Comparison of ENCODE assay signal across 13 cellular contexts in genomic region chr1:236508593-236509027, GRCh38. TPM values are rescaled to one million over a fixed set of nuclear protein-coding genes. Genes with fewer than 3 reads are reported as not detected.
DNase-seq lines count a peak whose midpoint lies in the region; ATAC-seq and TF ChIP-seq lines count a peak whose summit lies in the region.
"Had no signal": no experiment of that assay in that cellular context is flagged by ENCODE, and none has a peak within 500 bp of the region (broad histone marks: within the 10 kb centered on the region; RNA-seq: fewer than 3 reads in every experiment).

No MANE protein-coding gene starts in this region.

- H2AFZ ChIP-seq in KMS-11 (ENCODE audit: low read depth) = no peak overlapping the region

- H3K4me2 ChIP-seq in KMS-11 = peak overlapping the region; percentile 73

- no peak for TF ChIP-seq CTCF in activated CD8-positive, alpha-beta T cell treated with anti-CD3 and anti-CD28 coated beads for 36 hours (IDR thresholded peaks at IDR 0.05)
- no peak for TF ChIP-seq CTCF in KMS-11 (conservative IDR thresholded peaks at IDR 0.05; ENCODE audit: low read depth, low read length)

- no peak overlapping the region for H3K9ac ChIP-seq in KMS-11

- H3K27ac Mint-ChIP-seq in activated CD8-positive, alpha-beta T cell treated with anti-CD3 and anti-CD28 coated beads for 36 hours = no peak overlapping the region
- H3K27ac Mint-ChIP-seq in activated CD8-positive, alpha-beta T cell treated with anti-CD3 and anti-CD28 coated beads, Interleukin-2, amount 10 ng/mL, durations not matched to agents 7 days and 5 days = no peak overlapping the region
- H3K27ac Mint-ChIP-seq: naive thymus-derived CD4-positive, alpha-beta T cell had no signal

- peaks cover 20% of the 10 kb centered on the region for H3K4me1 ChIP-seq in KMS-11 (ENCODE audit: low read depth, poor library complexity, severe bottlenecking)

- POLR2A ChIA-PET in activated CD8-positive, alpha-beta T cell treated with anti-CD3 and anti-CD28 coated beads for 36 hours (lab: Charles Lee) = no interaction called here
- POLR2A ChIA-PET in activated CD8-positive, alpha-beta T cell treated with anti-CD3 and anti-CD28 coated beads, Interleukin-2, amount 10 ng/mL, durations not matched to agents 7 days and 5 days (lab: Charles Lee) = no interaction called here

- H3K4me1 Mint-ChIP-seq in activated CD8-positive, alpha-beta T cell treated with anti-CD3 and anti-CD28 coated beads for 36 hours (ENCODE audit: low read depth) = peaks cover 6% of the 10 kb centered on the region
- H3K4me1 Mint-ChIP-seq in activated CD8-positive, alpha-beta T cell treated with anti-CD3 and anti-CD28 coated beads, Interleukin-2, amount 10 ng/mL, durations not matched to agents 7 days and 5 days (ENCODE audit: low read depth) = peaks cover 9% of the 10 kb centered on the region

- H3K4me3 ChIP-seq in KMS-11 (IDR thresholded peaks at IDR 0.05; ENCODE audit: insufficient read depth, low read depth, low read length) = no peak overlapping the region
- H3K4me3 ChIP-seq: SJSA1 had no signal

- H3K9me3 Mint-ChIP-seq in activated CD8-positive, alpha-beta T cell treated with anti-CD3 and anti-CD28 coated beads for 36 hours = no peaks in the 10 kb centered on the region
- H3K9me3 Mint-ChIP-seq in activated CD8-positive, alpha-beta T cell treated with anti-CD3 and anti-CD28 coated beads, Interleukin-2, amount 10 ng/mL, durations not matched to agents 7 days and 5 days (ENCODE audit: insufficient read depth) = no peaks in the 10 kb centered on the region

- H4K20me1 ChIP-seq in KMS-11 (ENCODE audit: insufficient read depth) = no peaks in the 10 kb centered on the region

- peaks cover 34% of the 10 kb centered on the region for H3K27me3 ChIP-seq in KMS-11 (ENCODE audit: insufficient read depth, low read depth)
- H3K27me3 ChIP-seq: SJSA1 had no signal

- intact Hi-C loops in activated CD8-positive, alpha-beta T cell treated with anti-CD3 and anti-CD28 coated beads for 36 hours (cut with micrococcal nuclease) = no loop called here

- CTCF ChIA-PET in activated CD8-positive, alpha-beta T cell treated with anti-CD3 and anti-CD28 coated beads for 36 hours (lab: Charles Lee) = no interaction called here
- CTCF ChIA-PET in activated CD8-positive, alpha-beta T cell treated with anti-CD3 and anti-CD28 coated beads, Interleukin-2, amount 10 ng/mL, durations not matched to agents 7 days and 5 days (lab: Charles Lee) = no interaction called here

- H3K79me2 ChIP-seq in KMS-11 (ENCODE audit: insufficient read depth, low read depth) = no peaks in the 10 kb centered on the region

- H3K27me3 Mint-ChIP-seq in activated CD8-positive, alpha-beta T cell treated with anti-CD3 and anti-CD28 coated beads for 36 hours = no peaks in the 10 kb centered on the region
- peaks cover 12% of the 10 kb centered on the region for H3K27me3 Mint-ChIP-seq in activated CD8-positive, alpha-beta T cell treated with anti-CD3 and anti-CD28 coated beads, Interleukin-2, amount 10 ng/mL, durations not matched to agents 7 days and 5 days (ENCODE audit: low read depth)

- H3K4me3 Mint-ChIP-seq in activated CD8-positive, alpha-beta T cell treated with anti-CD3 and anti-CD28 coated beads for 36 hours = no peak overlapping the region
- no peak overlapping the region for H3K4me3 Mint-ChIP-seq in activated CD8-positive, alpha-beta T cell treated with anti-CD3 and anti-CD28 coated beads, Interleukin-2, amount 10 ng/mL, durations not matched to agents 7 days and 5 days
- H3K4me3 Mint-ChIP-seq: naive thymus-derived CD4-positive, alpha-beta T cell had no signal

- no peaks in the 10 kb centered on the region for H3K36me3 Mint-ChIP-seq in activated CD8-positive, alpha-beta T cell treated with anti-CD3 and anti-CD28 coated beads for 36 hours (ENCODE audit: low read depth)
- H3K36me3 Mint-ChIP-seq in activated CD8-positive, alpha-beta T cell treated with anti-CD3 and anti-CD28 coated beads, Interleukin-2, amount 10 ng/mL, durations not matched to agents 7 days and 5 days (ENCODE audit: low read depth) = no peaks in the 10 kb centered on the region
- H3K36me3 Mint-ChIP-seq: naive thymus-derived CD4-positive, alpha-beta T cell had no signal

- no peaks in the 10 kb centered on the region for H3K36me3 ChIP-seq in KMS-11 (ENCODE audit: insufficient read depth)
- H3K36me3 ChIP-seq: SJSA1 had no signal

- H3K27ac ChIP-seq in KMS-11 = no peak overlapping the region
- H3K27ac ChIP-seq: C4-2B, SJSA1 had no signal

- ATAC-seq in activated CD8-positive, alpha-beta T cell treated with anti-CD3 and anti-CD28 coated beads for 36 hours = peak; percentile 24
- ATAC-seq in activated CD8-positive, alpha-beta T cell treated with anti-CD3 and anti-CD28 coated beads, Interleukin-2, amount 10 ng/mL, durations not matched to agents 7 days and 5 days = no peak
- ATAC-seq in GM19043 (IDR thresholded peaks at IDR 0.05; ENCODE audit: low read depth, unreplicated experiment) = peak; percentile 43
- ATAC-seq: naive thymus-derived CD4-positive, alpha-beta T cell had no signal

- no peak for DNase-seq in activated CD8-positive, alpha-beta T cell treated with anti-CD3 and anti-CD28 coated beads for 36 hours
- no peak for DNase-seq in activated CD8-positive, alpha-beta T cell treated with anti-CD3 and anti-CD28 coated beads, Interleukin-2, amount 10 ng/mL, durations not matched to agents 7 days and 5 days
- DNase-seq in fibroblast of peridontal ligament (ENCODE audit: extremely low read depth) (peak; percentile 27), HK-2 (ENCODE audit: unreplicated experiment) (no peak), 8988T (no peak), pons (ENCODE audit: low spot score) (no peak)
- DNase-seq: head of caudate nucleus; naive thymus-derived CD4-positive, alpha-beta T cell; NCI-H69 had no signal

RNA-seq across cellular contexts. Expression of gene LGALS8, which starts 15.2 kb away (rescaled TPM):
- 10 to 100 TPM; 87.3 to 89.3 TPM for total RNA-seq in activated CD8-positive, alpha-beta T cell treated with anti-CD3 and anti-CD28 coated beads for 36 hours
- total RNA-seq in activated CD8-positive, alpha-beta T cell treated with anti-CD3 and anti-CD28 coated beads, Interleukin-2, amount 10 ng/mL, durations not matched to agents 7 days and 5 days = 10 to 100 TPM; 75.5 to 77.8 TPM
